ENCODE assay signal across 8 cellular contexts in the genomic region with DNA sequence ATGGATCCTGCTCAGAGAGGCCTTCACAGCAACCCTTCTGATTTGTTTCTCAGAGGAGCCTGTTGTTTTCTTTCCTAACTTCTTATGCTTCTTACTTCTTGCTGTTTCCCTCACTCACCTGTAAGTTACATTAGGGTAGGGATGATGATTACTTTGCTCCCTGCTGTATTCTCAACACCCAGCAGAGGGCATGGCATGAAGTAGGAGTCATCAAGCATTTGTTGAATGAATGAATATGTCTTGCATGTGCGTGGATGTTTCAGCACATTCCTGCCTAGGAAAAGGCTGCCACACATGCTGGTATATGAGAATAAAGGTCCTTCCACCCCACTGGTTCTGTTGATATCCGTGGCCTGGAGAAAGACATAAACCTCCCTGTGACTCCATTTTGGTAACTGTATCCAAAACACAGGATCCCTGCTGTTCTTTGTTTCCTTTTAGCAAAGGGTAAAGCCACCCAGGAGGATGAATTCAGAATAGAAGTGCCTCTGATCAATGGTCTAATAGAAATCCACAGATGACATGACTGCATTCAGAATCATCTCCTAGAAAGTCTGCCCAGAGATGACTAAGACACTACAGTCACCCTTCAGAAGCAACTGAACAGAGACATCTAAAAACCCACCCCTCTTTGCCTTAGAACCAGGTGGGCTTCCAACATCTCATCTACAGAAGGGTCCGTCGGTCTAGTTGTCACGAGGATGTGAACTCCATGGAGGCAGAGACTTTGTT.
A peak's percentile ranks its signal among the peaks of the same experiment; 100 is the strongest.
DNase-seq lines count a peak whose midpoint lies in the region; ATAC-seq and TF ChIP-seq lines count a peak whose summit lies in the region.

No MANE protein-coding gene starts in this region.

- in situ Hi-C loops in transverse colon (cut with MboI; ENCODE audit: low pct_ligation_motif_present in 1 of 4, low pct_unique_long_range_greater_than_20kb in 1 of 4, low sequenced_read_pairs in 3 of 4): loop anchor here (25.0 kb wide), 2 partner anchors 521 to 1096 kb away; a partner anchor contains a TSS

- no peaks in the 10 kb centered on the region for H3K36me3 ChIP-seq in A673 (ENCODE audit: insufficient read depth, low read length, poor library complexity, severe bottlenecking)
- H3K36me3 ChIP-seq in NT2/D1 (ENCODE audit: insufficient read depth, insufficient read length, low read length): no peaks in the 10 kb centered on the region
- no peaks in the 10 kb centered on the region for H3K36me3 ChIP-seq in transverse colon

- no peak overlapping the region for H3K9ac ChIP-seq in NT2/D1 (ENCODE audit: insufficient read length, low read depth)

- 0 to 57% methylated on average over 1 to 5 of the region's 5 CpGs for WGBS in transverse colon (ENCODE audit: low coverage in 1 of 2), 2 donors

- H3K4me3 ChIP-seq in A673 (ENCODE audit: low read depth, low read length, poor library complexity, severe bottlenecking): no peak overlapping the region
- H3K4me3 ChIP-seq in NT2/D1 (ENCODE audit: insufficient read length, low read depth): no peak overlapping the region
- H3K4me3 ChIP-seq in transverse colon: no peak overlapping the region

- H3K27me3 ChIP-seq in A673 (replicated peaks; ENCODE audit: insufficient read depth, low read depth, low read length, poor library complexity) (no peaks in the 10 kb centered on the region), NT2/D1 (ENCODE audit: insufficient read depth, insufficient read length) (no peaks in the 10 kb centered on the region), foreskin keratinocyte (no peaks in the 10 kb centered on the region), transverse colon (no peaks in the 10 kb centered on the region)

- H3K4me1 ChIP-seq in A673 (ENCODE audit: insufficient read depth, low read length, poor library complexity, severe bottlenecking) (no peaks in the 10 kb centered on the region), NT2/D1 (ENCODE audit: insufficient read depth, insufficient read length) (peaks cover under 1% of the 10 kb centered on the region), foreskin keratinocyte (no peaks in the 10 kb centered on the region), transverse colon (no peaks in the 10 kb centered on the region)

- CTCF ChIA-PET in A673 (lab: Charles Lee): no interaction called here

- no peak overlapping the region for H3K27ac ChIP-seq in A673 (ENCODE audit: low read depth, low read length, poor library complexity, severe bottlenecking)
- no peak overlapping the region for H3K27ac ChIP-seq in foreskin keratinocyte
- no peak overlapping the region for H3K27ac ChIP-seq in transverse colon

- intact Hi-C loops in A673 (cut with micrococcal nuclease; ENCODE audit: unreplicated experiment) (no loop called here), transverse colon (cut with DNase I; ENCODE audit: low total_unique reads) (no loop called here)

- BruUV-seq in A673 (replicated peaks; lab: Mats Ljungman, UMichigan): no TSS peak

- TF ChIP-seq CTCF in A673 (conservative IDR thresholded peaks at IDR 0.05; ENCODE audit: low read depth, low read length) (peak; percentile 63), GM10266 (IDR thresholded peaks at IDR 0.05; ENCODE audit: control insufficient read depth, insufficient read depth, low read depth, missing control alignments) (peak; percentile 30), foreskin keratinocyte (conservative IDR thresholded peaks at IDR 0.05) (peak; percentile 62), transverse colon (IDR thresholded peaks at IDR 0.05) (peak in 2 of 5 experiments; percentile 32 to 34)

- POLR2A ChIA-PET in A673 (lab: Charles Lee; ENCODE audit: low non-redundant PET): no interaction called here

- TF ChIP-seq POLR2A in GM18505 (IDR thresholded peaks at IDR 0.05; ENCODE audit: borderline replicate concordance, extremely low read depth, insufficient read depth, insufficient read length) (no peak), transverse colon (IDR thresholded peaks at IDR 0.05) (no peak)

- ATAC-seq in foreskin keratinocyte: peak; percentile 57
- ATAC-seq in GM18505 (IDR thresholded peaks at IDR 0.05; ENCODE audit: unreplicated experiment): no peak
- no peak for ATAC-seq in HG03095 (IDR thresholded peaks at IDR 0.05; ENCODE audit: unreplicated experiment)

- DNase-seq in A673 (ENCODE audit: low spot score) (peak; percentile 45), GM10266 (ENCODE audit: extremely low spot score) (no peak), NT2/D1 (ENCODE audit: low read depth, low spot score) (peak; percentile 47), foreskin keratinocyte (peak in 1 of 2 donors; percentile 11), transverse colon (no peak), KG1 (lab: John Stamatoyannopoulos, UW) (no peak)

- H3K9me3 ChIP-seq in A673 (ENCODE audit: low read depth, low read length, poor library complexity, severe bottlenecking) (no peaks in the 10 kb centered on the region), NT2/D1 (ENCODE audit: insufficient read depth, low read length) (no peaks in the 10 kb centered on the region), transverse colon (no peaks in the 10 kb centered on the region)

- TF ChIP-seq EP300 in transverse colon (IDR thresholded peaks at IDR 0.05; ENCODE audit: low read depth): no peak

Comparison
In these comparisons a context has a peak if more than half of its experiments do, and no peak if none do; other contexts are left out.
1. DNase-seq: peak in A673 (single experiment) and NT2/D1 (single experiment); none in GM10266 (single experiment), transverse colon (single experiment) and KG1 (single experiment).